8 cellular contexts compared by ENCODE assay signal in the genomic region with DNA sequence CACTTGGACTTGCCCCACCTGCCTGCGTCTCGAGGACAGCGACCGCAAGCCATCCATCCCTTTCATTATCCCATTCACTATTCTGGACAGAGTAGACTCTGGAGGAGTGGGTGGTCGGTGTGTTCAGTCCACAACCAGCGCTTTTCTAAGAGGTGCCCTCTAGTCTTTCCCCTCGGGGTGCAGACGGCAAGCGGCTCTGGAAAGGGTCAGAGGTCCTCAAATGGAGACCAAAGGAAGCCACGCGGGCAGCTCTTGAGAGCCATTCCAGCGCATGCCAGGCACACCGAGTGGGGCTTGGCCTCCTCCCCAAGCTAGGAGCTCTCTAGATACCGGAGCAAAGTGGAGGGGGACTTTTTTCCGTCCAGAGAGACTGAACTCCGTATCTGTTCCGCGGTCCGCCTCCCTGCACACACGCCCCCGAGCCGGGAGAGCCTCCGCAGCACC. TPM values are rescaled to one million over a fixed set of nuclear protein-coding genes. Genes with fewer than 3 reads are reported as not detected.
A peak's percentile ranks its signal among the peaks of the same experiment; 100 is the strongest.
DNase-seq lines count a peak whose midpoint lies in the region; TF ChIP-seq lines count a peak whose summit lies in the region.

No MANE protein-coding gene starts in this region.

- DNase-seq in activated naive CD4-positive, alpha-beta T cell treated with anti-CD3 and anti-CD28 coated beads for 36 hours: peak; percentile 39
- DNase-seq in activated naive CD4-positive, alpha-beta T cell treated with Interleukin-2 at 50 U/mL for 16 hours: no peak
- DNase-seq in SJCRH30: no peak
- DNase-seq in dermis blood vessel endothelial cell: peak; percentile 57
- peak; percentile 48 for DNase-seq in midbrain (lab: John Stamatoyannopoulos, UW)
- no peak for DNase-seq in type B pancreatic cell (ENCODE audit: extremely low spot score, unreplicated experiment)
- no peak for DNase-seq in KBM-7
- no peak for DNase-seq in H4 (ENCODE audit: low spot score)

- intact Hi-C loops in activated naive CD4-positive, alpha-beta T cell treated with anti-CD3 and anti-CD28 coated beads for 36 hours (cut with micrococcal nuclease): loop anchor here (5.0 to 10.0 kb wide), 2 partner anchors 321 to 1382 kb away; no protein-coding TSS in a partner anchor

- peak overlapping the region; percentile 83 for H3K27ac ChIP-seq in SJCRH30

- CTCF ChIA-PET in activated naive CD4-positive, alpha-beta T cell treated with anti-CD3 and anti-CD28 coated beads for 36 hours (lab: Charles Lee): interaction anchor here (0.6 to 1.6 kb wide), 5 partner anchors 13 to 338 kb away, joined by 3 to 6 read pairs (median 5); no protein-coding TSS in a partner anchor

- H3K9me3 ChIP-seq in SJCRH30 (replicated peaks): no peaks in the 10 kb centered on the region

- H3K4me1 ChIP-seq in SJCRH30: peaks cover 17% of the 10 kb centered on the region

- no peaks in the 10 kb centered on the region for H3K27me3 ChIP-seq in SJCRH30

- peak overlapping the region; percentile 88 for H3K27ac Mint-ChIP-seq in activated naive CD4-positive, alpha-beta T cell treated with anti-CD3 and anti-CD28 coated beads for 36 hours
- H3K27ac Mint-ChIP-seq in type B pancreatic cell: peak overlapping the region; percentile 25

- H3K27me3 Mint-ChIP-seq in activated naive CD4-positive, alpha-beta T cell treated with anti-CD3 and anti-CD28 coated beads for 36 hours (ENCODE audit: low read depth): peaks cover 38% of the 10 kb centered on the region
- peaks cover 38% of the 10 kb centered on the region for H3K27me3 Mint-ChIP-seq in type B pancreatic cell

- peak overlapping the region; percentile 85 for H3K4me3 Mint-ChIP-seq in activated naive CD4-positive, alpha-beta T cell treated with anti-CD3 and anti-CD28 coated beads for 36 hours
- H3K4me3 Mint-ChIP-seq in type B pancreatic cell: peak overlapping the region; percentile 93

- peaks cover 33% of the 10 kb centered on the region for H3K4me1 Mint-ChIP-seq in activated naive CD4-positive, alpha-beta T cell treated with anti-CD3 and anti-CD28 coated beads for 36 hours (ENCODE audit: low read depth)
- H3K4me1 Mint-ChIP-seq in type B pancreatic cell (ENCODE audit: unreplicated experiment): peaks cover 17% of the 10 kb centered on the region

- no peaks in the 10 kb centered on the region for H3K9me3 Mint-ChIP-seq in activated naive CD4-positive, alpha-beta T cell treated with anti-CD3 and anti-CD28 coated beads for 36 hours
- H3K9me3 Mint-ChIP-seq in type B pancreatic cell: no peaks in the 10 kb centered on the region

- no peaks in the 10 kb centered on the region for H3K36me3 Mint-ChIP-seq in activated naive CD4-positive, alpha-beta T cell treated with anti-CD3 and anti-CD28 coated beads for 36 hours (ENCODE audit: low read depth)
- H3K36me3 Mint-ChIP-seq in type B pancreatic cell: no peaks in the 10 kb centered on the region

- TF ChIP-seq CTCF in type B pancreatic cell (conservative IDR thresholded peaks at IDR 0.05): no peak

- in situ Hi-C loops in KBM-7 (cut with MboI; ENCODE audit: low pct_unique_long_range_greater_than_20kb, low sequenced_read_pairs): no loop called here

- H3K36me3 ChIP-seq in SJCRH30: no peaks in the 10 kb centered on the region

- H3K4me3 ChIP-seq in SJCRH30: peak overlapping the region; percentile 78

RNA-seq across cellular contexts. Expression of a gene that starts 0.7 kb away (rescaled TPM):
- 1 to 10 TPM; 6.8 to 6.9 TPM for total RNA-seq in activated naive CD4-positive, alpha-beta T cell treated with anti-CD3 and anti-CD28 coated beads for 36 hours
- 21.6 and 24.4 TPM in 2 replicates for total RNA-seq in SJCRH30 (2014; rRNA removed; shearing (Covaris generic))
- 13.3 and 17.7 TPM in 2 replicates for total RNA-seq in dermis blood vessel endothelial cell
- total RNA-seq in type B pancreatic cell (ENCODE audit: low replicate concordance): 5.6 and 10.8 TPM in 2 replicates
- 19.8 and 24.4 TPM in 2 replicates for total RNA-seq in H4 (2014; rRNA removed; shearing (Covaris generic))

Comparison
In these comparisons a context has a peak if more than half of its experiments do, and no peak if none do; other contexts are left out.
1. DNase-seq: peak in activated naive CD4-positive, alpha-beta T cell treated with anti-CD3 and anti-CD28 coated beads for 36 hours (single experiment), dermis blood vessel endothelial cell (single experiment) and midbrain (single experiment); none in activated naive CD4-positive, alpha-beta T cell treated with Interleukin-2 at 50 U/mL for 16 hours (single experiment), SJCRH30 (0 of 2), type B pancreatic cell (single experiment), KBM-7 (single experiment) and H4 (single experiment).